1 cellular context compared by ENCODE assay signal in the genomic region with DNA sequence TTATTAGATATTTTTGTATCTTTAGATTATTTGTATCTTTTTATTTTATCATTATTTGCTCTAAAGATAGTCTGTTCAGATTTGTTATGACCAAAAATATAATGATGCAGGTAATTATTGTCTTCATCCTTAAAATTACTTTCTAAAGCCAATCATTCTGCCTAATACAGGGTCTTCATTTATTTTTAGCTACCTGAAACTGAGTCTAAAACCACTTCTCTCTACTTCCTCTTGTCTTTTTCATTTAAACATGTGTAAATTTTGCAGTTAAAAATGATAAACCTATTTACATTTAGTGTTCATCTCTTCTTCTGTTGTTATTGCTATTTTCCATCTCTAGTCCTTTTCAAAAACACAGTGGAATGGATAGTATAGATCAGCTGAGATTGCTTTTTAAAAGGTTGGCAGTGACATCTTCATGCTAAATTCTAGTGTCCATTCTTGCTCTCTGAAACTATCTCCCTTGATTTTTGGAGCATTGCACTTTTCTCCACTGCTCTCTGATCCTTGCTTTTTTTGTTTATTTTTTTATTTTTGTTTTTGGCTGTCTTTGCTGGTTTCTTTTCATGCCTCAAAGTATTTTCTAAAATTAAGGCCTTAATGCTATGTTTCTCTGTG.
TF ChIP-seq lines count a peak whose summit lies in the region.

No MANE protein-coding gene starts in this region.

TF ChIP-seq in SK-N-SH, 30 proteins besides CTCF, POLR2A, EP300 and RAD21 (continued from another document):
- TF ChIP-seq, protein P1, sequence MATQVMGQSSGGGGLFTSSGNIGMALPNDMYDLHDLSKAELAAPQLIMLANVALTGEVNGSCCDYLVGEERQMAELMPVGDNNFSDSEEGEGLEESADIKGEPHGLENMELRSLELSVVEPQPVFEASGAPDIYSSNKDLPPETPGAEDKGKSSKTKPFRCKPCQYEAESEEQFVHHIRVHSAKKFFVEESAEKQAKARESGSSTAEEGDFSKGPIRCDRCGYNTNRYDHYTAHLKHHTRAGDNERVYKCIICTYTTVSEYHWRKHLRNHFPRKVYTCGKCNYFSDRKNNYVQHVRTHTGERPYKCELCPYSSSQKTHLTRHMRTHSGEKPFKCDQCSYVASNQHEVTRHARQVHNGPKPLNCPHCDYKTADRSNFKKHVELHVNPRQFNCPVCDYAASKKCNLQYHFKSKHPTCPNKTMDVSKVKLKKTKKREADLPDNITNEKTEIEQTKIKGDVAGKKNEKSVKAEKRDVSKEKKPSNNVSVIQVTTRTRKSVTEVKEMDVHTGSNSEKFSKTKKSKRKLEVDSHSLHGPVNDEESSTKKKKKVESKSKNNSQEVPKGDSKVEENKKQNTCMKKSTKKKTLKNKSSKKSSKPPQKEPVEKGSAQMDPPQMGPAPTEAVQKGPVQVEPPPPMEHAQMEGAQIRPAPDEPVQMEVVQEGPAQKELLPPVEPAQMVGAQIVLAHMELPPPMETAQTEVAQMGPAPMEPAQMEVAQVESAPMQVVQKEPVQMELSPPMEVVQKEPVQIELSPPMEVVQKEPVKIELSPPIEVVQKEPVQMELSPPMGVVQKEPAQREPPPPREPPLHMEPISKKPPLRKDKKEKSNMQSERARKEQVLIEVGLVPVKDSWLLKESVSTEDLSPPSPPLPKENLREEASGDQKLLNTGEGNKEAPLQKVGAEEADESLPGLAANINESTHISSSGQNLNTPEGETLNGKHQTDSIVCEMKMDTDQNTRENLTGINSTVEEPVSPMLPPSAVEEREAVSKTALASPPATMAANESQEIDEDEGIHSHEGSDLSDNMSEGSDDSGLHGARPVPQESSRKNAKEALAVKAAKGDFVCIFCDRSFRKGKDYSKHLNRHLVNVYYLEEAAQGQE (IDR thresholded peaks at IDR 0.05; ENCODE audit: low read depth, low read length): no peak
- TF ChIP-seq, protein P2, sequence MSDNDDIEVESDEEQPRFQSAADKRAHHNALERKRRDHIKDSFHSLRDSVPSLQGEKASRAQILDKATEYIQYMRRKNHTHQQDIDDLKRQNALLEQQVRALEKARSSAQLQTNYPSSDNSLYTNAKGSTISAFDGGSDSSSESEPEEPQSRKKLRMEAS (IDR thresholded peaks at IDR 0.05; ENCODE audit: low read depth): no peak
- no peak for TF ChIP-seq GABPA (IDR thresholded peaks at IDR 0.05; ENCODE audit: low read depth)
- TF ChIP-seq FOXM1 (IDR thresholded peaks at IDR 0.05; ENCODE audit: low read depth): no peak
- TF ChIP-seq GATA2 (CRISPR knock-in tag; IDR thresholded peaks at IDR 0.05): no peak
- TF ChIP-seq MXI1 (IDR thresholded peaks at IDR 0.05; ENCODE audit: low read depth, low read length): no peak
- TF ChIP-seq ELF1 (IDR thresholded peaks at IDR 0.05): no peak
- TF ChIP-seq, protein P3, sequence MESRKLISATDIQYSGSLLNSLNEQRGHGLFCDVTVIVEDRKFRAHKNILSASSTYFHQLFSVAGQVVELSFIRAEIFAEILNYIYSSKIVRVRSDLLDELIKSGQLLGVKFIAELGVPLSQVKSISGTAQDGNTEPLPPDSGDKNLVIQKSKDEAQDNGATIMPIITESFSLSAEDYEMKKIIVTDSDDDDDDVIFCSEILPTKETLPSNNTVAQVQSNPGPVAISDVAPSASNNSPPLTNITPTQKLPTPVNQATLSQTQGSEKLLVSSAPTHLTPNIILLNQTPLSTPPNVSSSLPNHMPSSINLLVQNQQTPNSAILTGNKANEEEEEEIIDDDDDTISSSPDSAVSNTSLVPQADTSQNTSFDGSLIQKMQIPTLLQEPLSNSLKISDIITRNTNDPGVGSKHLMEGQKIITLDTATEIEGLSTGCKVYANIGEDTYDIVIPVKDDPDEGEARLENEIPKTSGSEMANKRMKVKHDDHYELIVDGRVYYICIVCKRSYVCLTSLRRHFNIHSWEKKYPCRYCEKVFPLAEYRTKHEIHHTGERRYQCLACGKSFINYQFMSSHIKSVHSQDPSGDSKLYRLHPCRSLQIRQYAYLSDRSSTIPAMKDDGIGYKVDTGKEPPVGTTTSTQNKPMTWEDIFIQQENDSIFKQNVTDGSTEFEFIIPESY (IDR thresholded peaks at IDR 0.05; ENCODE audit: borderline replicate concordance, low read depth): no peak
